16 cellular contexts compared by ENCODE assay signal in the genomic region with DNA sequence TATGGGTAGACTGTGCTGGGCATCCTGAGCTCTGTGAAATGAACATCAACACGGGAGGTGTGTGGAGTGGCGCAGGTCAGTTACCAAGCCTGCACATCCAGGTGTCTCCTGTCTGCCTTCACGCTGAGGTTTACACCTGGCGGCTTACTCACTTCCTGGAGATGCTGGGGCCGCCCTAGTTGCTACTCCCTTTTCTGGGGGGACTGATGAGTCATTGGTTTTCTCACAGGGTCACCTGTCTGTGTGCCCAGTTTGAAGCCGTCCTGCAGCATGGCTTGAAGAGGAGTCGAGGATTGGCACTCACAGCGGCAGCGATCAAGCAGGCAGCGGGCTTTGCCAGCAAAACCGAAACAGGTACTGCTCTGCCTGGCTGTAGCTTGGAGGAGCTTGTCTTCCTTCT. TPM values are rescaled to one million over a fixed set of nuclear protein-coding genes. Genes with fewer than 3 reads are reported as not detected.
A peak's percentile ranks its signal among the peaks of the same experiment; 100 is the strongest.
DNase-seq lines count a peak whose midpoint lies in the region; ATAC-seq, FAIRE-seq and TF ChIP-seq lines count a peak whose summit lies in the region.
"Had no signal": no experiment of that assay in that cellular context is flagged by ENCODE, and none has a peak within 500 bp of the region (broad histone marks: within the 10 kb centered on the region; RNA-seq: fewer than 3 reads in every experiment).

No MANE protein-coding gene starts in this region.

- no peak for TF ChIP-seq CTCF in bronchial epithelial cell (IDR thresholded peaks at IDR 0.05; ENCODE audit: insufficient read depth, low read length, severe bottlenecking)

- DNase-seq in H7, result peak; percentile 34
- DNase-seq in NCI-H345 (lab: John Stamatoyannopoulos, UW), result peak; percentile 74
- peak; percentile 88 for DNase-seq in bronchial epithelial cell (ENCODE audit: low read depth)
- DNase-seq in renal cortical epithelial cell (ENCODE audit: low read depth), result peak; percentile 26
- no peak for DNase-seq in effector CD8-positive, alpha-beta T cell (lab: John Stamatoyannopoulos, UW)
- DNase-seq in RKO (ENCODE audit: low spot score), result no peak
- no peak for DNase-seq in stimulated activated naive CD4-positive, alpha-beta T cell treated with Interleukin-2 at 50 U/mL for 16 hours (lab: John Stamatoyannopoulos, UW)
- DNase-seq: activated CD8-positive, alpha-beta memory T cell treated with anti-CD3 and anti-CD28 coated beads for 24 hours; activated naive CD8-positive, alpha-beta T cell treated with anti-CD3 and anti-CD28 coated beads for 36 hours; Caco-2; glutamatergic neuron; NCI-H1930; right cardiac atrium had no signal

- FAIRE-seq in bronchial epithelial cell (lab: Jason Lieb, UNC), result no peak
- FAIRE-seq: GM18507 had no signal

- H3K27me3 ChIP-seq in H7 (ENCODE audit: control insufficient read depth, insufficient read depth, low read length) (no peaks in the 10 kb centered on the region), bronchial epithelial cell (ENCODE audit: control insufficient read depth, insufficient read depth, low read length) (no peaks in the 10 kb centered on the region)
- H3K27me3 ChIP-seq: dorsolateral prefrontal cortex had no signal

- H3K36me3 ChIP-seq in H7 (replicated peaks; ENCODE audit: control insufficient read depth, insufficient read depth, low read length) (no peaks in the 10 kb centered on the region), bronchial epithelial cell (ENCODE audit: control insufficient read depth, insufficient read depth, low read length) (no peaks in the 10 kb centered on the region)

- H3K4me3 ChIP-seq in H7 (ENCODE audit: insufficient read depth, low read depth, low read length), result no peak overlapping the region
- H3K4me3 ChIP-seq in bronchial epithelial cell (ENCODE audit: low read depth, low read length), result no peak overlapping the region

- ATAC-seq in GM21786 (IDR thresholded peaks at IDR 0.05; ENCODE audit: unreplicated experiment), result no peak
- ATAC-seq: right cardiac atrium had no signal

RNA-seq across cellular contexts. Expression of gene SNX29, which starts 50.6 kb away (rescaled TPM):
- total RNA-seq in H7 (2014; rRNA removed; shearing (Covaris generic)), result 2.9 and 3.2 TPM in 2 replicates
- total RNA-seq in bronchial epithelial cell (6.6 and 10.9 TPM in 2 replicates), renal cortical epithelial cell (4.7 and 62.9 TPM in 2 replicates)

Comparison
In these comparisons a context has a peak if more than half of its experiments do, and no peak if none do; other contexts are left out.
1. DNase-seq: peak in H7 (single experiment), NCI-H345 (single experiment), bronchial epithelial cell (single experiment) and renal cortical epithelial cell (single experiment); none in effector CD8-positive, alpha-beta T cell (single experiment), RKO (single experiment) and stimulated activated naive CD4-positive, alpha-beta T cell treated with Interleukin-2 at 50 U/mL for 16 hours (single experiment).